Comparison of ENCODE assay signal across 21 cellular contexts in the genomic region with DNA sequence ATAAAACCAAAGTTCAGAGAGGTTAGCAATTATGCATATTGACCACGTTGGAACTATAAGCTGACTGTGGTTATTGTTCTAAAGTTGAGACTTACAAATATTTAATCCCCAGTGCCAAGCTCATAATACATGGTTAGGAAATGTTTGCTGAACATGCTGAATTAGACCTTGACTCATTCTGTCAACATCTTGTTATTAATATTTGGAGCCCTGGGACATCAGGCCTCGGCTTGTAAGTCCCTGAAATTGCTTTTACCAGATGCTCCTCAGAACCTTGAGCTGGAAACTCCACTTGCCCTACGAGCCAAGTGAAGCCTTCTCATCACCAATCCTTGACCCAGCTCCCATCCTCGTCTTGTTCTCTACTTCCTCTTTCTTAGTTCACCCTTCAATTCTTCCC. TPM values are rescaled to one million over a fixed set of nuclear protein-coding genes. Genes with fewer than 3 reads are reported as not detected.
A peak's percentile ranks its signal among the peaks of the same experiment; 100 is the strongest.
DNase-seq lines count a peak whose midpoint lies in the region; ATAC-seq and TF ChIP-seq lines count a peak whose summit lies in the region.
"Had no signal": no experiment of that assay in that cellular context is flagged by ENCODE, and none has a peak within 500 bp of the region (broad histone marks: within the 10 kb centered on the region; RNA-seq: fewer than 3 reads in every experiment).

No MANE protein-coding gene starts in this region.

- H3K4me1 Mint-ChIP-seq in chondrocyte (ENCODE audit: low read depth): peaks cover 9% of the 10 kb centered on the region

- peak overlapping the region; percentile 56 for H3K27ac ChIP-seq in VCaP
- H3K27ac ChIP-seq: cardiac muscle cell, dorsolateral prefrontal cortex, gastrocnemius medialis, transverse colon had no signal

- DNase-seq in DMS53 treated with DMSO at 0.1 percent for 48 hours (lab: John Stamatoyannopoulos, UW; ENCODE audit: unreplicated experiment): peak; percentile 55
- peak; percentile 36 for DNase-seq in fibroblast of mammary gland (ENCODE audit: low read depth)
- peak; percentile 0 for DNase-seq in skeletal muscle cell (ENCODE audit: low read depth)
- no peak for DNase-seq in chondrocyte (ENCODE audit: low spot score)
- DNase-seq: activated CD8-positive, alpha-beta T cell treated with anti-CD3 and anti-CD28 coated beads, Interleukin-2, amount 10 ng/mL, durations not matched to agents 7 days and 5 days; dorsolateral prefrontal cortex; gastrocnemius medialis; kidney; NCI-H1694; retina; SHP77; stimulated activated CD4-positive, alpha-beta T cell treated with anti-CD3 and anti-CD28 coated beads, Interleukin-12 subunit alpha, Interleukin-12 subunit beta, amount 100 ng/mL, for 4 hours; stimulated activated CD4-positive, alpha-beta T cell treated with anti-CD3 and anti-CD28 coated beads, Interleukin-4, amount 100 ng/mL, for 4 hours; transverse colon had no signal

- H3K4me3 ChIP-seq in fibroblast of mammary gland (ENCODE audit: control insufficient read depth, low read depth, low read length) (no peak overlapping the region), skeletal muscle cell (ENCODE audit: low read depth, low read length) (no peak overlapping the region)
- H3K4me3 ChIP-seq: cardiac muscle cell, dorsolateral prefrontal cortex, gastrocnemius medialis, transverse colon had no signal

- H3K9me3 Mint-ChIP-seq in chondrocyte (ENCODE audit: low read depth): peaks cover 2% of the 10 kb centered on the region
- H3K9me3 Mint-ChIP-seq: stimulated activated naive CD8-positive, alpha-beta T cell treated with anti-CD3 and anti-CD28 coated beads, Interleukin-15, Interleukin-2, amounts not matched to agents 100 ng/mL and 50 ng/mL, for 24 hours had no signal

- peaks cover 15% of the 10 kb centered on the region for H3K27me3 Mint-ChIP-seq in chondrocyte (ENCODE audit: low read depth)
- H3K27me3 Mint-ChIP-seq: stimulated activated naive CD8-positive, alpha-beta T cell treated with anti-CD3 and anti-CD28 coated beads, Interleukin-15, Interleukin-2, amounts not matched to agents 100 ng/mL and 50 ng/mL, for 24 hours had no signal

- TF ChIP-seq CTCF in VCaP (conservative IDR thresholded peaks at IDR 0.05): no peak
- TF ChIP-seq CTCF in fibroblast of mammary gland (conservative IDR thresholded peaks at IDR 0.05; ENCODE audit: control insufficient read depth, insufficient read depth, low read depth, low read length): no peak
- no peak for TF ChIP-seq CTCF in chondrocyte (IDR thresholded peaks at IDR 0.05)

- ATAC-seq in HG03196 (IDR thresholded peaks at IDR 0.05; ENCODE audit: unreplicated experiment) (no peak), GM19035 (IDR thresholded peaks at IDR 0.05; ENCODE audit: unreplicated experiment) (no peak)
- ATAC-seq: activated CD4-positive, CD25-positive, alpha-beta regulatory T cell treated with anti-CD3 and anti-CD28 coated beads, Interleukin-2, amount 50 U/mL, for 24 hours; activated CD8-positive, alpha-beta T cell treated with anti-CD3 and anti-CD28 coated beads, Interleukin-2, amount 10 ng/mL, durations not matched to agents 7 days and 5 days; gastrocnemius medialis had no signal

- no peak overlapping the region for H3K4me3 Mint-ChIP-seq in chondrocyte (ENCODE audit: unreplicated experiment)
- H3K4me3 Mint-ChIP-seq: activated CD8-positive, alpha-beta T cell treated with anti-CD3 and anti-CD28 coated beads, Interleukin-2, amount 10 ng/mL, durations not matched to agents 7 days and 5 days; stimulated activated naive CD8-positive, alpha-beta T cell treated with anti-CD3 and anti-CD28 coated beads, Interleukin-15, Interleukin-2, amounts not matched to agents 100 ng/mL and 50 ng/mL, for 24 hours had no signal

- H3K36me3 Mint-ChIP-seq in chondrocyte (ENCODE audit: low read depth): no peaks in the 10 kb centered on the region

- no peak overlapping the region for H3K27ac Mint-ChIP-seq in chondrocyte (ENCODE audit: unreplicated experiment)
- H3K27ac Mint-ChIP-seq: activated CD8-positive, alpha-beta T cell treated with anti-CD3 and anti-CD28 coated beads, Interleukin-2, amount 10 ng/mL, durations not matched to agents 7 days and 5 days; stimulated activated naive CD8-positive, alpha-beta T cell treated with anti-CD3 and anti-CD28 coated beads, Interleukin-15, Interleukin-2, amounts not matched to agents 100 ng/mL and 50 ng/mL, for 24 hours had no signal

RNA-seq across cellular contexts. Expression of gene DYNAP, which starts 21.2 kb away (rescaled TPM):
- not detected in 3 replicates for total RNA-seq in chondrocyte
- total RNA-seq: activated CD8-positive, alpha-beta T cell treated with anti-CD3 and anti-CD28 coated beads, Interleukin-2, amount 10 ng/mL, durations not matched to agents 7 days and 5 days; cardiac muscle cell; dorsolateral prefrontal cortex; endothelial cell of umbilical vein; gastrocnemius medialis; kidney; transverse colon had no signal
